In the genomic region with DNA sequence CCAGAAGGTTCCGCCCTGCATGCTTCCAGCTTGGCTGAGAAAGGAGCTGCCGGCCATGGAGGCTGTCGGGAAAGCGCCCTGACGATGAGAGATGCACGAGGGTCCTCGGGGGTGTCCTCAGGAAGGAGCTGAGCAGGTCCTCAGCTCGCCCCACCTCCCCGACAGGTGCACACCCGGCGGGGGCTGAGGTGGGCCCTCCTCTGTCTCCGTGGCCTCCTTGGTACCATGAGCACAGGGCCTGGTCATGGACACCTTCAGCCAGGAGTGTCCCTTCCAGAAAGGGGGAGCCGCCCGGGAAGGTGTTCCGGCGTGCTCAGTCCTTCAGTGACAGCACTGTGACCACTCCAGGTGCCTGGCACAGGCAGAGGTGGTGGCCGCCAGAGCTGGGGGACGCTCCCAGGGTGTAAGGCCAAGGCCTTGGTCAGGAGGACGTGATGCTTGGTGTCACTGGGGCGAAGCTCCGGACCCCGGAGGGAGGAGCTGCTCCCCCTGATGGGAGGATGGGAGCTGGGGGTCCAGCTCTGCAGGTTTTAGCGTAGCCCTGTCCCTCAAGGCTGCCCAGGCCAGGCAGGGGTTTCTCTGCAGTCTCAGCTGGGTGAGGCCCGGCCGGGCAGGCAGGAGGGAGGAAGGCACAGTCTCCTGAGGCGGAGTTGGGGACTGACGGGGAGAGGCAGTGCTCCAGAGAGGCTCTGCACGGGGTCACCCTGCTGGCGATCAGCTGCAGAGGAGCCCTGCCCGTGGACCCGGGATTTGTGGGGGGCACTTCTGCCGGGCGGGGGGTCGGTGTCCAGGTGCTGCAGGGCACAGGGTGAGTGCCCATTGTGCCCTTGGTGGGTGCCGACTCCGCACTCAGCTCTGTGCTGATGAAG, we compare ENCODE assay signal across 1 cellular context.
TF ChIP-seq lines count a peak whose summit lies in the region.

No MANE protein-coding gene starts in this region.

TF ChIP-seq in HEK293T, 16 proteins besides CTCF, POLR2A, EP300 and RAD21 (continued from another document):
- TF ChIP-seq CTBP1 (IDR thresholded peaks at IDR 0.05; ENCODE audit: borderline replicate concordance): no peak
- TF ChIP-seq, protein P1, sequence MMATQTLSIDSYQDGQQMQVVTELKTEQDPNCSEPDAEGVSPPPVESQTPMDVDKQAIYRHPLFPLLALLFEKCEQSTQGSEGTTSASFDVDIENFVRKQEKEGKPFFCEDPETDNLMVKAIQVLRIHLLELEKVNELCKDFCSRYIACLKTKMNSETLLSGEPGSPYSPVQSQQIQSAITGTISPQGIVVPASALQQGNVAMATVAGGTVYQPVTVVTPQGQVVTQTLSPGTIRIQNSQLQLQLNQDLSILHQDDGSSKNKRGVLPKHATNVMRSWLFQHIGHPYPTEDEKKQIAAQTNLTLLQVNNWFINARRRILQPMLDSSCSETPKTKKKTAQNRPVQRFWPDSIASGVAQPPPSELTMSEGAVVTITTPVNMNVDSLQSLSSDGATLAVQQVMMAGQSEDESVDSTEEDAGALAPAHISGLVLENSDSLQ (IDR thresholded peaks at IDR 0.05): no peak
- TF ChIP-seq HDGF (IDR thresholded peaks at IDR 0.05; ENCODE audit: borderline replicate concordance): no peak
- TF ChIP-seq ZNF384 (IDR thresholded peaks at IDR 0.05): no peak
- no peak for TF ChIP-seq LEF1 (IDR thresholded peaks at IDR 0.05; ENCODE audit: borderline replicate concordance)
- TF ChIP-seq FOXA1 (IDR thresholded peaks at IDR 0.05): no peak
- TF ChIP-seq FOXK2 (IDR thresholded peaks at IDR 0.05): no peak
- TF ChIP-seq BHLHE40 (IDR thresholded peaks at IDR 0.05; ENCODE audit: borderline replicate concordance): no peak
- no peak for TF ChIP-seq SUZ12 (IDR thresholded peaks at IDR 0.05)
- TF ChIP-seq SP1 (IDR thresholded peaks at IDR 0.05): no peak
